Comparison of ENCODE assay signal across 10 cellular contexts in the genomic region with DNA sequence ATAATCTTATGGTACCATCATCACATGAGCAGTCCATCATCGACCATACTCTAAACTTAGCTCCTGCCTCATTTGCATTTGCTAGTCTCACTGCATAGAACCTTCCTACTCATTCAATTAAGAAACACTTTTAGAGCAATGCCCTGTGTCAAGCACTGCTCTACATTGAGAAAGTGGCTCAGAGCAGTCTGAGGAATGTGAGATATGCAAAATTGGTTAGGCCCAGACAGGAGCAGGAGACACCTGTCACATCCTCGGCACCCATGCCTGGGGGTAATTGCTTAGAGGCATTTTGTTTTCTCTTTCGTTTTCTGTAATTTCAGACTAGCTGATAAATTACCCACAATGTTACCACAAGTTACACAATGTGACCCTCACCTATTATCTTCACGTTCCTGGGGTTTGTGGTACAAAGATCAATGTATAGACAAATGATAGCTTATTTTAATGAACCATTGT. TPM values are rescaled to one million over a fixed set of nuclear protein-coding genes. Genes with fewer than 3 reads are reported as not detected.
DNase-seq lines count a peak whose midpoint lies in the region; ATAC-seq, FAIRE-seq and TF ChIP-seq lines count a peak whose summit lies in the region.
"Had no signal": no experiment of that assay in that cellular context is flagged by ENCODE, and none has a peak within 500 bp of the region (broad histone marks: within the 10 kb centered on the region; RNA-seq: fewer than 3 reads in every experiment).

No MANE protein-coding gene starts in this region.

- no peaks in the 10 kb centered on the region for H3K27me3 Mint-ChIP-seq in HFFc6 (ENCODE audit: insufficient read depth)

- H3K4me3 Mint-ChIP-seq in HFFc6: no peak overlapping the region

- TF ChIP-seq RAD21 in SK-N-SH (IDR thresholded peaks at IDR 0.05; ENCODE audit: low read length): no peak

- POLR2A ChIA-PET in SK-N-SH (lab: Yijun Ruan, JAX): no interaction called here

- no peak overlapping the region for H3K9ac ChIP-seq in SK-N-SH

- ATAC-seq in HG02938 (IDR thresholded peaks at IDR 0.05; ENCODE audit: unreplicated experiment): peak; percentile 95

- peak; percentile 63 for DNase-seq in GM12892 (ENCODE audit: insufficient read length)
- peak; percentile 78 for DNase-seq in GM19240 (ENCODE audit: insufficient read length, low spot score)
- DNase-seq in OCI-M1 (lab: John Stamatoyannopoulos, UW): peak; percentile 84
- DNase-seq in SK-N-SH: no peak
- no peak for DNase-seq in HFFc6
- DNase-seq in EL: no peak
- no peak for DNase-seq in GDM1 (lab: John Stamatoyannopoulos, UW)
- DNase-seq: naive B cell had no signal

- H4K20me1 ChIP-seq in SK-N-SH (ENCODE audit: insufficient read depth): no peaks in the 10 kb centered on the region

- no peak for TF ChIP-seq EP300 in SK-N-SH (IDR thresholded peaks at IDR 0.05; ENCODE audit: borderline replicate concordance in 1 of 2, low read depth in 1 of 2, low read length in 1 of 2)

- peaks cover 29% of the 10 kb centered on the region for H3K4me1 Mint-ChIP-seq in HFFc6 (ENCODE audit: low read depth)

- no peak overlapping the region for H3K27ac ChIP-seq in SK-N-SH (ENCODE audit: low read depth in 2 of 2, low read length in 1 of 2)
- H3K27ac ChIP-seq: SK-N-MC had no signal

- CTCF ChIA-PET in SK-N-SH (lab: Yijun Ruan, JAX): no interaction called here

- no peak for TF ChIP-seq POLR2A in GM12892 (IDR thresholded peaks at IDR 0.05; ENCODE audit: low read depth, low read length)

- peaks cover 3% of the 10 kb centered on the region for H3F3A ChIP-seq in SK-N-SH (replicated peaks; ENCODE audit: insufficient read depth)

- no peaks in the 10 kb centered on the region for H3K36me3 ChIP-seq in SK-N-SH (replicated peaks in 1 of 2; ENCODE audit: control insufficient read depth in 1 of 2, insufficient read depth in 2 of 2, low read length in 1 of 2)

- peaks cover 2% of the 10 kb centered on the region; the same call in 1 of the 2 replicates for H3K79me2 ChIP-seq in SK-N-SH (ENCODE audit: insufficient read depth)

- FAIRE-seq in GM12892 (lab: Jason Lieb, UNC): peak; percentile 93

- H3K4me2 ChIP-seq in SK-N-SH: no peak overlapping the region

- no peaks in the 10 kb centered on the region for H3K27me3 ChIP-seq in SK-N-SH (ENCODE audit: insufficient read depth)

- no peaks in the 10 kb centered on the region for H3K9me2 ChIP-seq in SK-N-SH

- H3K9me3 Mint-ChIP-seq in HFFc6: no peaks in the 10 kb centered on the region
- H3K9me3 Mint-ChIP-seq: naive B cell had no signal

- no peaks in the 10 kb centered on the region; a peak in 1 of 4 replicates for H3K4me1 ChIP-seq in SK-N-SH (ENCODE audit: control insufficient read depth in 1 of 2, insufficient read depth in 2 of 2, low read depth in 1 of 2, low read length in 1 of 2)

- no peak for TF ChIP-seq CTCF in SK-N-SH (IDR thresholded peaks at IDR 0.05)
- no peak for TF ChIP-seq CTCF in HFFc6 (IDR thresholded peaks at IDR 0.05)

- H2AFZ ChIP-seq in SK-N-SH (ENCODE audit: low read depth): no peak overlapping the region

- H3K9me3 ChIP-seq in SK-N-SH: no peaks in the 10 kb centered on the region

- no peaks in the 10 kb centered on the region for H3K36me3 Mint-ChIP-seq in HFFc6 (ENCODE audit: low read depth)

- no peak overlapping the region for H3K4me3 ChIP-seq in SK-N-SH (ENCODE audit: low read depth in 2 of 2, low read length in 1 of 2)
- H3K4me3 ChIP-seq: SK-N-MC had no signal

- no peak overlapping the region for H3K27ac Mint-ChIP-seq in HFFc6
- H3K27ac Mint-ChIP-seq: naive B cell had no signal

- WGBS in SK-N-SH (ENCODE audit: low lambda C conversion rate): 62% methylated on average over 4 of the region's 4 CpGs

TF ChIP-seq in SK-N-SH, 30 proteins besides CTCF, POLR2A, EP300 and RAD21:
- TF ChIP-seq, protein P1, sequence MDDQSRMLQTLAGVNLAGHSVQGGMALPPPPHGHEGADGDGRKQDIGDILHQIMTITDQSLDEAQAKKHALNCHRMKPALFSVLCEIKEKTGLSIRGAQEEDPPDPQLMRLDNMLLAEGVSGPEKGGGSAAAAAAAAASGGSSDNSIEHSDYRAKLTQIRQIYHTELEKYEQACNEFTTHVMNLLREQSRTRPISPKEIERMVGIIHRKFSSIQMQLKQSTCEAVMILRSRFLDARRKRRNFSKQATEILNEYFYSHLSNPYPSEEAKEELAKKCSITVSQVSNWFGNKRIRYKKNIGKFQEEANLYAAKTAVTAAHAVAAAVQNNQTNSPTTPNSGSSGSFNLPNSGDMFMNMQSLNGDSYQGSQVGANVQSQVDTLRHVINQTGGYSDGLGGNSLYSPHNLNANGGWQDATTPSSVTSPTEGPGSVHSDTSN (IDR thresholded peaks at IDR 0.05): no peak
- TF ChIP-seq ELF1 (IDR thresholded peaks at IDR 0.05) (no peak), RFX5 (IDR thresholded peaks at IDR 0.05; ENCODE audit: low read length) (no peak), MEF2A (IDR thresholded peaks at IDR 0.05; ENCODE audit: borderline replicate concordance, low read depth) (no peak), USF1 (IDR thresholded peaks at IDR 0.05; ENCODE audit: borderline replicate concordance, low read depth) (no peak), GATA2 (CRISPR knock-in tag; IDR thresholded peaks at IDR 0.05) (no peak), EZH2phosphoT487 (IDR thresholded peaks at IDR 0.05; ENCODE audit: borderline replicate concordance, low read depth) (no peak), YY1 (IDR thresholded peaks at IDR 0.05; ENCODE audit: low read depth) (no peak), IRF3 (IDR thresholded peaks at IDR 0.05; ENCODE audit: low read depth, low read length) (no peak), TAF1 (IDR thresholded peaks at IDR 0.05; ENCODE audit: borderline replicate concordance, low read depth, low read length) (no peak), ZBTB33 (IDR thresholded peaks at IDR 0.05; ENCODE audit: borderline replicate concordance, low read depth) (no peak), TEAD4 (IDR thresholded peaks at IDR 0.05; ENCODE audit: borderline replicate concordance, insufficient read depth) (no peak), FOXM1 (IDR thresholded peaks at IDR 0.05; ENCODE audit: low read depth) (no peak), JUND (IDR thresholded peaks at IDR 0.05) (no peak), FOXJ3 (CRISPR knock-in tag; IDR thresholded peaks at IDR 0.05) (no peak), USF2 (IDR thresholded peaks at IDR 0.05; ENCODE audit: borderline replicate concordance, low read depth, low read length) (no peak), SMC3 (IDR thresholded peaks at IDR 0.05; ENCODE audit: low read depth, low read length) (no peak)

RNA-seq across cellular contexts. Expression of gene RARS1, which starts 4.9 kb away (rescaled TPM):
- polyA plus RNA-seq in GM12892 (2012; ENCODE audit: missing spikeins): 87.4 TPM
- polyA plus RNA-seq in SK-N-SH (2012; rRNA removed): 53.5 and 66.2 TPM in 2 replicates
- 63.7 and 98.5 TPM in 2 replicates for polyA plus RNA-seq in SK-N-SH (2012; cell fraction: cytosol; rRNA removed)
- 70.4 and 141 TPM in 2 replicates for polyA plus RNA-seq in SK-N-SH (2012; cell fraction: nucleus; rRNA removed)
- total RNA-seq in HFFc6 (2021; fragmentation: NEBNext Ultra II Directional; extraction: Animal tissue kit (Norgen Biotek cat#: 25700)): 100 to 1,000 TPM; 151 to 184 (median 168) TPM

RNA-seq across cellular contexts. Expression of gene FBLL1, which starts 47.7 kb away (rescaled TPM):
- polyA plus RNA-seq in GM12892 (2012; ENCODE audit: missing spikeins): 0.23 TPM
- 4.4 and 4.5 TPM in 2 replicates for polyA plus RNA-seq in SK-N-SH (2012; rRNA removed)
- 2.3 and 3.7 TPM in 2 replicates for polyA plus RNA-seq in SK-N-SH (2012; cell fraction: cytosol; rRNA removed)
- 4.9 and 6.0 TPM in 2 replicates for polyA plus RNA-seq in SK-N-SH (2012; cell fraction: nucleus; rRNA removed)
- total RNA-seq in HFFc6 (2021; fragmentation: NEBNext Ultra II Directional; extraction: Animal tissue kit (Norgen Biotek cat#: 25700)): not detected

Comparison
In these comparisons a context has a peak if more than half of its experiments do, and no peak if none do; other contexts are left out.
1. DNase-seq: peak in GM12892 (single experiment), GM19240 (single experiment) and OCI-M1 (single experiment); none in SK-N-SH (single experiment), HFFc6 (single experiment), EL (single experiment) and GDM1 (single experiment).